In genomic region chr17:57548421-57549385, GRCh38 we compare ENCODE assay signal across 1 cellular context.
TF ChIP-seq lines count a peak whose summit lies in the region.

No MANE protein-coding gene starts in this region.

TF ChIP-seq in HEK293, 187 proteins besides CTCF, POLR2A, EP300 and RAD21 (continued from another document and continues in another):
- TF ChIP-seq PATZ1 (tag by site-specific recombination; IDR thresholded peaks at IDR 0.05) (peak; percentile 81), TRIM28 (IDR thresholded peaks at IDR 0.05; ENCODE audit: borderline replicate concordance, low read length) (no peak), SCRT2 (tag by site-specific recombination; IDR thresholded peaks at IDR 0.05) (no peak), ZNF223 (tag by site-specific recombination; IDR thresholded peaks at IDR 0.05) (no peak), ZNF423 (tag by site-specific recombination; IDR thresholded peaks at IDR 0.05) (peak; percentile 78), ZNF561 (tag by site-specific recombination; IDR thresholded peaks at IDR 0.05; ENCODE audit: borderline replicate concordance) (peak; percentile 37; the same call in 1 of the 2 replicates), ZNF311 (tag by site-specific recombination; IDR thresholded peaks at IDR 0.05; ENCODE audit: borderline replicate concordance) (no peak), TCF7L2 (IDR thresholded peaks at IDR 0.05; ENCODE audit: borderline replicate concordance, low read depth, low read length) (peak; percentile 71; the same call in 1 of the 2 replicates), ZNF114 (tag by site-specific recombination; IDR thresholded peaks at IDR 0.05) (no peak), ZNF16 (tag by site-specific recombination; IDR thresholded peaks at IDR 0.05; ENCODE audit: low read depth) (no peak), ZNF433 (tag by site-specific recombination; IDR thresholded peaks at IDR 0.05; ENCODE audit: low read depth) (no peak), ZNF341 (tag by site-specific recombination; IDR thresholded peaks at IDR 0.05; ENCODE audit: low read depth) (peak; percentile 58), ZNF580 (tag by site-specific recombination; IDR thresholded peaks at IDR 0.05) (0 out of 2 replicates have a peak, but pooled peaks have one; percentile 12), ELK4 (IDR thresholded peaks at IDR 0.05; ENCODE audit: borderline replicate concordance, low read depth, low read length) (no peak), KLF8 (tag by site-specific recombination; IDR thresholded peaks at IDR 0.05) (peak; percentile 58; the same call in 1 of the 2 replicates), ZNF112 (tag by site-specific recombination; IDR thresholded peaks at IDR 0.05) (no peak), ZNF747 (tag by site-specific recombination; IDR thresholded peaks at IDR 0.05) (no peak), ZNF302 (tag by site-specific recombination; IDR thresholded peaks at IDR 0.05; ENCODE audit: low read depth) (no peak), ZNF18 (tag by site-specific recombination; IDR thresholded peaks at IDR 0.05) (no peak), ZNF792 (tag by site-specific recombination; IDR thresholded peaks at IDR 0.05) (no peak), ZNF214 (tag by site-specific recombination; IDR thresholded peaks at IDR 0.05; ENCODE audit: borderline replicate concordance) (no peak), KLF16 (tag by site-specific recombination; IDR thresholded peaks at IDR 0.05) (peak; percentile 63; the same call in 1 of the 2 replicates), MYNN (tag by site-specific recombination; IDR thresholded peaks at IDR 0.05; ENCODE audit: borderline replicate concordance) (no peak), HOXC10 (CRISPR knock-in tag; IDR thresholded peaks at IDR 0.05) (no peak), BCL11A (tag by site-specific recombination; IDR thresholded peaks at IDR 0.05; ENCODE audit: low read depth) (no peak), ZNF548 (tag by site-specific recombination; IDR thresholded peaks at IDR 0.05) (no peak), ZNF501 (tag by site-specific recombination; IDR thresholded peaks at IDR 0.05) (no peak), ZNF366 (tag by site-specific recombination; conservative IDR thresholded peaks at IDR 0.05) (peak; percentile 78), MEIS1 (CRISPR knock-in tag; IDR thresholded peaks at IDR 0.05; ENCODE audit: borderline replicate concordance) (no peak), ZBTB44 (tag by site-specific recombination; IDR thresholded peaks at IDR 0.05) (no peak; the same call in 1 of the 2 replicates), ZNF391 (tag by site-specific recombination; IDR thresholded peaks at IDR 0.05; ENCODE audit: borderline replicate concordance, low read depth) (no peak), YY2 (tag by site-specific recombination; IDR thresholded peaks at IDR 0.05) (no peak), ZSCAN4 (tag by site-specific recombination; IDR thresholded peaks at IDR 0.05) (no peak), ZNF518A (tag by site-specific recombination; conservative IDR thresholded peaks at IDR 0.05; ENCODE audit: low read depth) (no peak), ZBTB17 (tag by site-specific recombination; IDR thresholded peaks at IDR 0.05) (peak; percentile 55), MZF1 (tag by site-specific recombination; IDR thresholded peaks at IDR 0.05; ENCODE audit: borderline replicate concordance) (no peak), ZNF404 (tag by site-specific recombination; IDR thresholded peaks at IDR 0.05) (no peak), ZBTB20 (tag by site-specific recombination; IDR thresholded peaks at IDR 0.05) (no peak), KLF1 (tag by site-specific recombination; IDR thresholded peaks at IDR 0.05) (no peak), BCL6B (tag by site-specific recombination; IDR thresholded peaks at IDR 0.05) (no peak), PRDM2 (tag by site-specific recombination; IDR thresholded peaks at IDR 0.05; ENCODE audit: borderline replicate concordance) (no peak)
